ENCODE assay signal across 8 cellular contexts in the genomic region with DNA sequence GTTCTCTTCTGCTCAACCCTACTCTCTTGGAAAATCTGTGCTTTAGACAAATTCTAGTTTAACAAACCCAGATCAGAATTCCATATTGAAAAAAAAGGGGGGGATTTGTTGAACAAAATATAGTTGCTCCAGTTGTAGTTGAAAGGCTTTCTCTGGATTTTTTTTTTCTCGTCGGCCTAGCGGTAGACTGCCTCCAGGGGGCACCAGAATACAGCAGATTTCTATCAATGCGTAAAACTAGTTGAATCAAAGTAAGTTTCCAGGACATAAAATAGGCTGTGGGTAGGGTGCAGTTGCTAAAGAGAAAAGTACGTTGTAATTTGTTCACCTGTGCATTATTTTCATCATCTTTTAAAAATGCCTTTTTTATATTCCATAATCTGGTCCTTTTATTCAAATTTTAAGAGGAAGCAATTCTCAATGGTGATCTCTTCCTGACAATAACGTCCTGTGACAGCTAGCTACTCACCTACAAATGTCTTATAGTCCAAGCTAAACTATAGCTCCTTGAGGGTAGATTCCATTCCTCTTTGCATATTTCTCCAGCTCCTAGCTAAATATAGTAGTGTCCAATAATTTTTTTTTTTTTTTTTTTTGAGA.
DNase-seq lines count a peak whose midpoint lies in the region; ATAC-seq, FAIRE-seq and TF ChIP-seq lines count a peak whose summit lies in the region.

No MANE protein-coding gene starts in this region.

- POLR2A ChIA-PET in MCF 10A (lab: Yijun Ruan, JAX): interaction anchor here (10.8 to 11.9 kb wide), 2 partner anchors 28 to 105 kb away, joined by 247 to 386 read pairs; a partner anchor contains a TSS

- DNase-seq in EL: peak; percentile 51
- DNase-seq in NAMALWA (ENCODE audit: low spot score): peak; percentile 69
- DNase-seq in UCSD-AML1 (lab: John Stamatoyannopoulos, UW; ENCODE audit: unreplicated experiment): peak; percentile 12
- peak; percentile 65 for DNase-seq in MCF 10A (ENCODE audit: unreplicated experiment)
- DNase-seq in stimulated activated CD4-positive, alpha-beta T cell treated with anti-CD3 and anti-CD28 coated beads, Interleukin-2, amount 100 ng/mL, for 24 hours: peak; percentile 70 to 75

- no TSS peak for BruUV-seq in MCF 10A (replicated peaks; lab: Mats Ljungman, UMichigan)

- peak; percentile 83 for TF ChIP-seq CTCF in MCF 10A (IDR thresholded peaks at IDR 0.05; ENCODE audit: unreplicated experiment)

- peaks cover 10% of the 10 kb centered on the region for H3K4me1 Mint-ChIP-seq in MCF 10A (ENCODE audit: insufficient read depth, unreplicated experiment)

- FAIRE-seq in islet of Langerhans (lab: Jason Lieb, UNC): peak; percentile 94

- no peak overlapping the region for H3K4me3 Mint-ChIP-seq in MCF 10A (ENCODE audit: unreplicated experiment)

- H3K27ac Mint-ChIP-seq in MCF 10A (ENCODE audit: low read depth, unreplicated experiment): no peak overlapping the region

- H3K36me3 Mint-ChIP-seq in MCF 10A (ENCODE audit: insufficient read depth, unreplicated experiment): no peaks in the 10 kb centered on the region

- H3K9me3 Mint-ChIP-seq in MCF 10A (ENCODE audit: unreplicated experiment): no peaks in the 10 kb centered on the region

- intact Hi-C loops in MCF 10A (cut with micrococcal nuclease): loop anchor here (1.0 to 10.0 kb wide), 2 partner anchors 107 to 413 kb away; no protein-coding TSS in a partner anchor

- no peaks in the 10 kb centered on the region for H3K27me3 Mint-ChIP-seq in MCF 10A (ENCODE audit: insufficient read depth, unreplicated experiment)

- CTCF ChIA-PET in MCF 10A (lab: Yijun Ruan, JAX): interaction anchor here (0.6 to 9.9 kb wide), 21 partner anchors 12 to 912 kb away, joined by 3 to 208 read pairs (median 4); no protein-coding TSS in a partner anchor

- ATAC-seq in GM19467 (IDR thresholded peaks at IDR 0.05; ENCODE audit: unreplicated experiment) (no peak), GM21390 (IDR thresholded peaks at IDR 0.05; ENCODE audit: unreplicated experiment) (no peak)

Comparison
In these comparisons a context has a peak if more than half of its experiments do, and no peak if none do; other contexts are left out.
1. DNase-seq: peak in every context shown above with its lines; median percentile 72 in stimulated activated CD4-positive, alpha-beta T cell treated with anti-CD3 and anti-CD28 coated beads, Interleukin-2, amount 100 ng/mL, for 24 hours; 69 in NAMALWA; 65 in MCF 10A; 51 in EL; 12 in UCSD-AML1.